Comparison of ENCODE assay signal across 16 cellular contexts in genomic region chr6:26578741-26579140, GRCh38. TPM values are rescaled to one million over a fixed set of nuclear protein-coding genes. Genes with fewer than 3 reads are reported as not detected.
A peak's percentile ranks its signal among the peaks of the same experiment; 100 is the strongest.
DNase-seq lines count a peak whose midpoint lies in the region; ATAC-seq and TF ChIP-seq lines count a peak whose summit lies in the region.
"Had no signal": no experiment of that assay in that cellular context is flagged by ENCODE, and none has a peak within 500 bp of the region (broad histone marks: within the 10 kb centered on the region; RNA-seq: fewer than 3 reads in every experiment).

No MANE protein-coding gene starts in this region.

- 88 to 92% methylated on average over 1 of the region's 1 CpG for WGBS in gastroesophageal sphincter (ENCODE audit: low coverage in 1 of 2), 2 donors

- POLR2A ChIA-PET in activated CD4-positive, alpha-beta memory T cell treated with anti-CD3 and anti-CD28 coated beads, Interleukin-2, amount 10 ng/mL, durations not matched to agents 7 days and 5 days (lab: Charles Lee): interaction anchor here (0.6 to 1.7 kb wide), 3 partner anchors 9 to 244 kb away, joined by 3 to 5 read pairs (median 3); no protein-coding TSS in a partner anchor
- POLR2A ChIA-PET in activated CD4-positive, alpha-beta memory T cell treated with anti-CD3 and anti-CD28 coated beads for 36 hours (lab: Charles Lee): no interaction called here

- TF ChIP-seq EP300 in gastroesophageal sphincter (IDR thresholded peaks at IDR 0.05): no peak

- CTCF ChIA-PET in activated CD4-positive, alpha-beta memory T cell treated with anti-CD3 and anti-CD28 coated beads, Interleukin-2, amount 10 ng/mL, durations not matched to agents 7 days and 5 days (lab: Charles Lee): interaction anchor here (6.5 kb wide), 1 partner anchor 17 kb away, joined by 43 read pairs; the partner anchor contains the start of gene ABT1
- CTCF ChIA-PET in activated CD4-positive, alpha-beta memory T cell treated with anti-CD3 and anti-CD28 coated beads for 36 hours (lab: Charles Lee): interaction anchor here (9.9 kb wide), 1 partner anchor 15 kb away, joined by 179 read pairs; the partner anchor contains the start of gene ABT1

- H3K9me3 ChIP-seq in HUES6 (ENCODE audit: control insufficient read depth, insufficient read depth, low read depth, low read length) (peaks cover 3% of the 10 kb centered on the region; the same call in 1 of the 2 replicates), gastroesophageal sphincter (peaks cover 0 to 21% (median 0%) of the 10 kb centered on the region in 3 donors)
- H3K9me3 ChIP-seq: Peyer's patch had no signal

- intact Hi-C loops in activated CD4-positive, alpha-beta memory T cell treated with anti-CD3 and anti-CD28 coated beads for 36 hours (cut with micrococcal nuclease): no loop called here

- peaks cover 11% of the 10 kb centered on the region for H3K36me3 Mint-ChIP-seq in activated CD4-positive, alpha-beta memory T cell treated with anti-CD3 and anti-CD28 coated beads, Interleukin-2, amount 10 ng/mL, durations not matched to agents 7 days and 5 days (ENCODE audit: low read depth)
- no peaks in the 10 kb centered on the region for H3K36me3 Mint-ChIP-seq in activated CD4-positive, alpha-beta memory T cell treated with anti-CD3 and anti-CD28 coated beads for 36 hours
- H3K36me3 Mint-ChIP-seq in central memory CD8-positive, alpha-beta T cell (ENCODE audit: insufficient read depth): peaks cover 21% of the 10 kb centered on the region
- no peaks in the 10 kb centered on the region for H3K36me3 Mint-ChIP-seq in natural killer cell treated with Interleukin-12 subunit alpha and Interleukin-12 subunit beta and Interleukin-15 and Interleukin-18, amount 100 ng/mL, for 72 hours

- peaks cover 42% of the 10 kb centered on the region for H3K27me3 Mint-ChIP-seq in activated CD4-positive, alpha-beta memory T cell treated with anti-CD3 and anti-CD28 coated beads, Interleukin-2, amount 10 ng/mL, durations not matched to agents 7 days and 5 days
- peaks cover 7% of the 10 kb centered on the region for H3K27me3 Mint-ChIP-seq in activated CD4-positive, alpha-beta memory T cell treated with anti-CD3 and anti-CD28 coated beads for 36 hours
- peaks cover 11% of the 10 kb centered on the region for H3K27me3 Mint-ChIP-seq in central memory CD8-positive, alpha-beta T cell
- peaks cover 26 to 45% of the 10 kb centered on the region in 2 donors for H3K27me3 Mint-ChIP-seq in natural killer cell treated with Interleukin-12 subunit alpha and Interleukin-12 subunit beta and Interleukin-15 and Interleukin-18, amount 100 ng/mL, for 72 hours

- no peak overlapping the region for H3K9ac ChIP-seq in HUES6 (ENCODE audit: low read length)
- H3K9ac ChIP-seq: KMS-11 had no signal

- ATAC-seq in central memory CD8-positive, alpha-beta T cell (replicated peaks; ENCODE audit: extremely low read depth, poor library complexity, severe bottlenecking): no peak
- no peak for ATAC-seq in natural killer cell treated with Interleukin-12 subunit alpha and Interleukin-12 subunit beta and Interleukin-15 and Interleukin-18, amount 100 ng/mL, for 72 hours
- ATAC-seq in gastroesophageal sphincter: no peak
- ATAC-seq: Right ventricle myocardium inferior had no signal

- H3K4me3 Mint-ChIP-seq in activated CD4-positive, alpha-beta memory T cell treated with anti-CD3 and anti-CD28 coated beads, Interleukin-2, amount 10 ng/mL, durations not matched to agents 7 days and 5 days: peak overlapping the region; percentile 17
- no peak overlapping the region for H3K4me3 Mint-ChIP-seq in activated CD4-positive, alpha-beta memory T cell treated with anti-CD3 and anti-CD28 coated beads for 36 hours
- H3K4me3 Mint-ChIP-seq in central memory CD8-positive, alpha-beta T cell: peak overlapping the region; percentile 27
- H3K4me3 Mint-ChIP-seq in natural killer cell treated with Interleukin-12 subunit alpha and Interleukin-12 subunit beta and Interleukin-15 and Interleukin-18, amount 100 ng/mL, for 72 hours: peak overlapping the region; percentile 54

- H3K27ac Mint-ChIP-seq in activated CD4-positive, alpha-beta memory T cell treated with anti-CD3 and anti-CD28 coated beads, Interleukin-2, amount 10 ng/mL, durations not matched to agents 7 days and 5 days: peak overlapping the region; percentile 17
- H3K27ac Mint-ChIP-seq in activated CD4-positive, alpha-beta memory T cell treated with anti-CD3 and anti-CD28 coated beads for 36 hours: no peak overlapping the region
- H3K27ac Mint-ChIP-seq in central memory CD8-positive, alpha-beta T cell (ENCODE audit: low read depth): no peak overlapping the region
- H3K27ac Mint-ChIP-seq in natural killer cell treated with Interleukin-12 subunit alpha and Interleukin-12 subunit beta and Interleukin-15 and Interleukin-18, amount 100 ng/mL, for 72 hours: no peak overlapping the region
- H3K27ac Mint-ChIP-seq: HFFc6 had no signal

- H3K36me3 ChIP-seq in HUES6 (ENCODE audit: control insufficient read depth, insufficient read depth, low read length): no peaks in the 10 kb centered on the region
- no peaks in the 10 kb centered on the region for H3K36me3 ChIP-seq in gastroesophageal sphincter
- H3K36me3 ChIP-seq: Peyer's patch had no signal

- H3K4me3 ChIP-seq in HUES6 (ENCODE audit: low read depth, low read length) (peak overlapping the region; percentile 76; the same call in 1 of the 2 replicates), gastroesophageal sphincter (no peak overlapping the region)
- H3K4me3 ChIP-seq: Peyer's patch had no signal

- H3K27ac ChIP-seq in HUES6 (ENCODE audit: low read depth, low read length) (no peak overlapping the region), gastroesophageal sphincter (no peak overlapping the region)
- H3K27ac ChIP-seq: KMS-11, Peyer's patch had no signal

- peaks cover 19% of the 10 kb centered on the region for H3K4me1 Mint-ChIP-seq in activated CD4-positive, alpha-beta memory T cell treated with anti-CD3 and anti-CD28 coated beads, Interleukin-2, amount 10 ng/mL, durations not matched to agents 7 days and 5 days
- peaks cover 23% of the 10 kb centered on the region for H3K4me1 Mint-ChIP-seq in activated CD4-positive, alpha-beta memory T cell treated with anti-CD3 and anti-CD28 coated beads for 36 hours (ENCODE audit: low read depth)
- peaks cover 17% of the 10 kb centered on the region for H3K4me1 Mint-ChIP-seq in central memory CD8-positive, alpha-beta T cell
- peaks cover 19 to 23% of the 10 kb centered on the region in 2 donors for H3K4me1 Mint-ChIP-seq in natural killer cell treated with Interleukin-12 subunit alpha and Interleukin-12 subunit beta and Interleukin-15 and Interleukin-18, amount 100 ng/mL, for 72 hours (ENCODE audit: low read depth in 2 of 2)

- no peak for TF ChIP-seq CTCF in gastroesophageal sphincter (IDR thresholded peaks at IDR 0.05)

- H3K4me1 ChIP-seq in HUES6 (ENCODE audit: control insufficient read depth, insufficient read depth, low read length): 0 out of 2 replicates have a peak, but pooled peaks cover 4% of the 10 kb centered on the region
- peaks cover 0 to 12% (median 0%) of the 10 kb centered on the region in 3 donors for H3K4me1 ChIP-seq in gastroesophageal sphincter

- peaks cover 7% of the 10 kb centered on the region for H3K9me3 Mint-ChIP-seq in activated CD4-positive, alpha-beta memory T cell treated with anti-CD3 and anti-CD28 coated beads, Interleukin-2, amount 10 ng/mL, durations not matched to agents 7 days and 5 days
- peaks cover 21% of the 10 kb centered on the region for H3K9me3 Mint-ChIP-seq in activated CD4-positive, alpha-beta memory T cell treated with anti-CD3 and anti-CD28 coated beads for 36 hours
- peaks cover 7% of the 10 kb centered on the region for H3K9me3 Mint-ChIP-seq in central memory CD8-positive, alpha-beta T cell
- H3K9me3 Mint-ChIP-seq in natural killer cell treated with Interleukin-12 subunit alpha and Interleukin-12 subunit beta and Interleukin-15 and Interleukin-18, amount 100 ng/mL, for 72 hours: peaks cover 9% of the 10 kb centered on the region

- TF ChIP-seq POLR2A in gastroesophageal sphincter (IDR thresholded peaks at IDR 0.05): no peak

- DNase-seq in activated CD4-positive, alpha-beta memory T cell treated with anti-CD3 and anti-CD28 coated beads, Interleukin-2, amount 10 ng/mL, durations not matched to agents 7 days and 5 days: no peak
- DNase-seq in activated CD4-positive, alpha-beta memory T cell treated with anti-CD3 and anti-CD28 coated beads for 36 hours: no peak
- DNase-seq in central memory CD8-positive, alpha-beta T cell (ENCODE audit: low spot score in 2 of 2): no peak
- no peak for DNase-seq in natural killer cell treated with Interleukin-12 subunit alpha and Interleukin-12 subunit beta and Interleukin-15 and Interleukin-18, amount 100 ng/mL, for 72 hours (ENCODE audit: low spot score)
- no peak for DNase-seq in activated CD4-positive, CD25-positive, alpha-beta regulatory T cell treated with anti-CD3 and anti-CD28 coated beads, Interleukin-2, amount 50 U/mL, for 72 hours
- no peak for DNase-seq in mesenteric fat pad (ENCODE audit: low spot score)
- DNase-seq: CD8-positive, alpha-beta memory T cell; H7; HFFc6; MV-4-11; NCI-H1694 treated with DMSO at 0.1 percent for 48 hours; Peyer's patch had no signal

- peaks cover 13% of the 10 kb centered on the region for H3K27me3 ChIP-seq in HUES6 (ENCODE audit: control insufficient read depth, insufficient read depth, low read length)
- H3K27me3 ChIP-seq in gastroesophageal sphincter: peaks cover 80% of the 10 kb centered on the region
- H3K27me3 ChIP-seq: Peyer's patch had no signal

RNA-seq across cellular contexts. Expression of gene ABT1, which starts 18.0 kb away (rescaled TPM):
- 10 to 100 TPM; 26.3 to 26.8 TPM for total RNA-seq in activated CD4-positive, alpha-beta memory T cell treated with anti-CD3 and anti-CD28 coated beads, Interleukin-2, amount 10 ng/mL, durations not matched to agents 7 days and 5 days
- 10 to 100 TPM; 22.6 to 22.7 TPM for total RNA-seq in activated CD4-positive, alpha-beta memory T cell treated with anti-CD3 and anti-CD28 coated beads for 36 hours
- 10 to 100 TPM; 26.1 to 29.5 TPM for total RNA-seq in natural killer cell treated with Interleukin-12 subunit alpha and Interleukin-12 subunit beta and Interleukin-15 and Interleukin-18, amount 100 ng/mL, for 72 hours
- total RNA-seq in mesenteric fat pad (12.0 TPM), gastroesophageal sphincter (10 to 100 TPM; 13.9 to 19.4 (median 17.5) TPM)

RNA-seq across cellular contexts. Expression of gene HMGN4, which starts 40.6 kb away (rescaled TPM):
- 100 to 1,000 TPM; 108 to 109 TPM for total RNA-seq in activated CD4-positive, alpha-beta memory T cell treated with anti-CD3 and anti-CD28 coated beads, Interleukin-2, amount 10 ng/mL, durations not matched to agents 7 days and 5 days
- total RNA-seq in activated CD4-positive, alpha-beta memory T cell treated with anti-CD3 and anti-CD28 coated beads for 36 hours: 10 to 100 TPM; 93.2 to 96.0 TPM
- 10 to 100 TPM; 79.8 to 91.9 TPM for total RNA-seq in natural killer cell treated with Interleukin-12 subunit alpha and Interleukin-12 subunit beta and Interleukin-15 and Interleukin-18, amount 100 ng/mL, for 72 hours
- total RNA-seq in mesenteric fat pad (52.6 TPM), gastroesophageal sphincter (100 to 1,000 TPM in 1 of 4 donors, 10 to 100 TPM in 3; 80.5 to 121 (median 91.6) TPM)
